In genomic region chr7:73842248-73842895, GRCh38 we compare ENCODE assay signal across 8 cellular contexts. TPM values are rescaled to one million over a fixed set of nuclear protein-coding genes. Genes with fewer than 3 reads are reported as not detected.
DNase-seq lines count a peak whose midpoint lies in the region; ATAC-seq and TF ChIP-seq lines count a peak whose summit lies in the region.

METTL27 (minus strand) TSS chr7:73842516; CDS start chr7:73842140, 376 bp downstream.

- H3K4me3 ChIP-seq in AG09309 (ENCODE audit: control insufficient read depth, low read depth, low read length) (peak within 1 kb of the TSS; percentile 87), kidney epithelial cell (ENCODE audit: low read depth, low read length) (peak within 1 kb of the TSS; percentile 61)

- no peaks in the 10 kb centered on the region for H3K27me3 ChIP-seq in kidney epithelial cell (ENCODE audit: control insufficient read depth, insufficient read depth, low read length)

- H3K36me3 ChIP-seq in kidney epithelial cell (ENCODE audit: control insufficient read depth, insufficient read depth, low read length) = peaks cover 1% of the 10 kb centered on the region

- H3K4me3 Mint-ChIP-seq in central memory CD8-positive, alpha-beta T cell = peak within 1 kb of the TSS; percentile 76

- no peaks in the 10 kb centered on the region for H3K4me1 Mint-ChIP-seq in central memory CD8-positive, alpha-beta T cell

- TF ChIP-seq CTCF in AG09309 (IDR thresholded peaks at IDR 0.05; ENCODE audit: control insufficient read depth, insufficient read depth, low read depth, low read length, missing control alignments) = no peak
- TF ChIP-seq CTCF in kidney epithelial cell (IDR thresholded peaks at IDR 0.05; ENCODE audit: insufficient read depth, low read length, poor library complexity, severe bottlenecking) = no peak

- no peaks in the 10 kb centered on the region for H3K9me3 Mint-ChIP-seq in central memory CD8-positive, alpha-beta T cell

- peaks cover 6% of the 10 kb centered on the region for H3K36me3 Mint-ChIP-seq in central memory CD8-positive, alpha-beta T cell (ENCODE audit: insufficient read depth)

- ATAC-seq in GM19023 (IDR thresholded peaks at IDR 0.05; ENCODE audit: unreplicated experiment) (peak; percentile 96), HG03196 (IDR thresholded peaks at IDR 0.05; ENCODE audit: unreplicated experiment) (peak; percentile 85)
- ATAC-seq in central memory CD8-positive, alpha-beta T cell (replicated peaks; ENCODE audit: extremely low read depth, poor library complexity, severe bottlenecking) = peak; percentile 99

- DNase-seq in AG09309 (ENCODE audit: low read depth) = peak; percentile 54
- peak; percentile 90 for DNase-seq in NCI-H226
- DNase-seq in activated CD4-positive, CD25-positive, alpha-beta regulatory T cell treated with anti-CD3 and anti-CD28 coated beads, Interleukin-2, amount 50 U/mL, for 16 hours (ENCODE audit: low read depth, low spot score) = peak; percentile 76
- peak; percentile 69 to 81 for DNase-seq in central memory CD8-positive, alpha-beta T cell (ENCODE audit: low spot score in 2 of 2)
- no peak for DNase-seq in kidney epithelial cell (ENCODE audit: low read depth)
- DNase-seq in stimulated activated CD4-positive, alpha-beta T cell treated with anti-CD3 and anti-CD28 coated beads, Interleukin-15, amount 100 ng/mL, for 24 hours = peak; percentile 94

- peak within 1 kb of the TSS; percentile 59 for H3K27ac Mint-ChIP-seq in central memory CD8-positive, alpha-beta T cell (ENCODE audit: low read depth)

- H3K27me3 Mint-ChIP-seq in central memory CD8-positive, alpha-beta T cell = no peaks in the 10 kb centered on the region

RNA-seq across cellular contexts. Expression of gene METTL27, which starts in this region (rescaled TPM):
- total RNA-seq in kidney epithelial cell = 1.5 and 2.6 TPM in 2 replicates
